Comparison of ENCODE assay signal across 14 cellular contexts in genomic region chr6:40755046-40755681, GRCh38.
DNase-seq lines count a peak whose midpoint lies in the region; ATAC-seq and TF ChIP-seq lines count a peak whose summit lies in the region.
"Had no signal": no experiment of that assay in that cellular context is flagged by ENCODE, and none has a peak within 500 bp of the region (broad histone marks: within the 10 kb centered on the region; RNA-seq: fewer than 3 reads in every experiment).

No MANE protein-coding gene starts in this region.

- no peaks in the 10 kb centered on the region for H4K20me1 ChIP-seq in Karpas-422 (ENCODE audit: insufficient read depth, low read depth, low read length)

- peaks cover 5% of the 10 kb centered on the region for H3K27me3 Mint-ChIP-seq in endothelial cell (ENCODE audit: unreplicated experiment)

- H3K27ac ChIP-seq in Karpas-422 (ENCODE audit: low read length): peak overlapping the region; percentile 87
- H3K27ac ChIP-seq in dorsolateral prefrontal cortex: peak overlapping the region in 37 of 59 donors; percentile 11 to 77 (median 48)
- H3K27ac ChIP-seq in mesodermal cell (ENCODE audit: low read depth, low read length, severe bottlenecking): peak overlapping the region; percentile 74
- H3K27ac ChIP-seq: KMS-11, SJSA1, upper lobe of left lung had no signal

- H2AFZ ChIP-seq in Karpas-422 (ENCODE audit: low read length): no peak overlapping the region

- intact Hi-C loops in dorsolateral prefrontal cortex (cut with DNase I): no loop called here

- H3K9me3 ChIP-seq in Karpas-422 (ENCODE audit: low read length): no peaks in the 10 kb centered on the region
- no peaks in the 10 kb centered on the region for H3K9me3 ChIP-seq in mesodermal cell (ENCODE audit: control insufficient read depth, low read length)
- H3K9me3 ChIP-seq: SJSA1, upper lobe of left lung had no signal

- H3K4me1 ChIP-seq in Karpas-422 (ENCODE audit: low read length) (peaks cover 78% of the 10 kb centered on the region), mesodermal cell (ENCODE audit: control insufficient read depth, insufficient read depth, low read length, poor library complexity, severe bottlenecking) (peaks cover 17% of the 10 kb centered on the region)
- H3K4me1 ChIP-seq: SJSA1, upper lobe of left lung had no signal

- no peak overlapping the region for H3K4me3 Mint-ChIP-seq in endothelial cell (ENCODE audit: unreplicated experiment)

- H3K79me2 ChIP-seq in Karpas-422 (ENCODE audit: low read length): no peaks in the 10 kb centered on the region

- H3K4me3 ChIP-seq in Karpas-422 (ENCODE audit: low read length) (peak overlapping the region; percentile 58), dorsolateral prefrontal cortex (peak overlapping the region in 17 of 59 donors; percentile 0 to 48 (median 16)), mesodermal cell (ENCODE audit: extremely low read depth, insufficient read depth, low read length, poor library complexity, severe bottlenecking) (no peak overlapping the region)
- H3K4me3 ChIP-seq: SJSA1, upper lobe of left lung had no signal

- TF ChIP-seq CTCF in dorsolateral prefrontal cortex (IDR thresholded peaks at IDR 0.05 in 54 of 56, conservative IDR thresholded peaks at IDR 0.05 in 2 of 56; ENCODE audit: low read depth in 1 of 56, partially characterized antibody in 56 of 56): no peak
- TF ChIP-seq CTCF in endothelial cell (IDR thresholded peaks at IDR 0.05; ENCODE audit: unreplicated experiment): no peak

- H3K9me3 Mint-ChIP-seq in endothelial cell (ENCODE audit: unreplicated experiment): no peaks in the 10 kb centered on the region

- H3K4me2 ChIP-seq in Karpas-422 (ENCODE audit: low read depth, low read length, poor library complexity, severe bottlenecking): peak overlapping the region; percentile 73
- H3K4me2 ChIP-seq: KMS-11 had no signal

- no peak for ATAC-seq in HG02642 (IDR thresholded peaks at IDR 0.05; ENCODE audit: poor library complexity, unreplicated experiment)

- WGBS in mesodermal cell (ENCODE audit: insufficient coverage in 2 of 2), 2 experiments: 81 to 86% methylated on average over 11 of the region's 20 CpGs

- H3K27me3 ChIP-seq in Karpas-422 (ENCODE audit: low read length): no peaks in the 10 kb centered on the region
- H3K27me3 ChIP-seq in dorsolateral prefrontal cortex: peaks cover 0 to 48% (median 4%) of the 10 kb centered on the region in 45 donors
- H3K27me3 ChIP-seq: upper lobe of left lung had no signal

- H3K9ac ChIP-seq in Karpas-422 (ENCODE audit: low read length): peak overlapping the region; percentile 55
- H3K9ac ChIP-seq: KMS-11 had no signal

- H3K4me1 Mint-ChIP-seq in endothelial cell (ENCODE audit: unreplicated experiment): peaks cover 8% of the 10 kb centered on the region

- no peak overlapping the region for H3K27ac Mint-ChIP-seq in endothelial cell (ENCODE audit: unreplicated experiment)

- H3K9me2 ChIP-seq in Karpas-422 (replicated peaks; ENCODE audit: insufficient read depth, low read length): no peaks in the 10 kb centered on the region

- peaks cover 4% of the 10 kb centered on the region for H3K36me3 Mint-ChIP-seq in endothelial cell (ENCODE audit: low read depth, unreplicated experiment)

- DNase-seq in A172 (ENCODE audit: low spot score) (peak; percentile 62), Karpas-422 (no peak), dorsolateral prefrontal cortex (peak in 6 of 10 donors; percentile 13 to 57 (median 48)), NCI-H2107 treated with DMSO at 0.1 percent for 48 hours (lab: John Stamatoyannopoulos, UW; ENCODE audit: unreplicated experiment) (no peak), endothelial cell (ENCODE audit: low spot score) (no peak)
- DNase-seq in stimulated activated CD4-positive, alpha-beta T cell treated with anti-CD3 and anti-CD28 coated beads, Interleukin-15, amount 100 ng/mL, for 24 hours: no peak
- DNase-seq: activated gamma-delta T cell treated with Interleukin-2 at 50 U/mL for 16 hours, HCEC 1CT, NCI-H345 had no signal

- H3K36me3 ChIP-seq in Karpas-422 (ENCODE audit: insufficient read depth, low read length) (no peaks in the 10 kb centered on the region), mesodermal cell (ENCODE audit: control insufficient read depth, insufficient read depth, low read length) (no peaks in the 10 kb centered on the region)
- H3K36me3 ChIP-seq: SJSA1, upper lobe of left lung had no signal

Comparison
In these comparisons a context has a peak if more than half of its experiments do, and no peak if none do; other contexts are left out.
1. DNase-seq: peak in A172 (single experiment) and dorsolateral prefrontal cortex (6 of 10); none in Karpas-422 (single experiment), NCI-H2107 treated with DMSO at 0.1 percent for 48 hours (single experiment), stimulated activated CD4-positive, alpha-beta T cell treated with anti-CD3 and anti-CD28 coated beads, Interleukin-15, amount 100 ng/mL, for 24 hours (single experiment) and endothelial cell (single experiment).
2. Peak in every context shown above with its lines, with median percentiles within 50 percentile points of each other: H3K27ac ChIP-seq.